Comparison of ENCODE assay signal across 18 cellular contexts in the genomic region with DNA sequence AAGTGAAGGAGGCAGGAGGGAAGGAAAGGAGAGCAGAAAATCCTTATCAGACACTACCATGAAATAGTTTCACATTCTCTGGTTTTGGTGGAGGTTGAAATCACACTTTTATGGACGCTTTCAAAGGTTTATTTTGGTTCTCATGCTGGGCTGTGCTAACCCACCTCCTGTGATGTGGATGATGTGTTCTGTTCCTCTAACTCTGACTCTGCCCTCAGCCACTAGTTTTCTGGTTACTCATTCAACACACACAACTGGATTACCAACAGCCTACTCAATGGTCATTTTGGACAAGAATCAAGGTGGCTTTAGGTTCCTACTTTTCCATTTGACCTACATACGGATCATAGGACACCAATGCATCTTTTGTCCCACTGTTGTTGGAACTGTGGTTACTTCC.
DNase-seq lines count a peak whose midpoint lies in the region; ATAC-seq, FAIRE-seq and TF ChIP-seq lines count a peak whose summit lies in the region.
"Had no signal": no experiment of that assay in that cellular context is flagged by ENCODE, and none has a peak within 500 bp of the region (broad histone marks: within the 10 kb centered on the region; RNA-seq: fewer than 3 reads in every experiment).

No MANE protein-coding gene starts in this region.

- H3K79me2 ChIP-seq in keratinocyte (ENCODE audit: control insufficient read depth, insufficient read depth, low read length) = no peaks in the 10 kb centered on the region
- no peaks in the 10 kb centered on the region for H3K79me2 ChIP-seq in neural progenitor cell (ENCODE audit: low read depth)

- no peaks in the 10 kb centered on the region for H3K36me3 Mint-ChIP-seq in naive thymus-derived CD4-positive, alpha-beta T cell
- H3K36me3 Mint-ChIP-seq in neural progenitor cell = no peaks in the 10 kb centered on the region

- intact Hi-C loops in naive thymus-derived CD4-positive, alpha-beta T cell (cut with micrococcal nuclease) = no loop called here
- intact Hi-C loops in esophagus muscularis mucosa (cut with DNase I) = no loop called here

- H3K27me3 ChIP-seq in brain microvascular endothelial cell (replicated peaks) (no peaks in the 10 kb centered on the region), keratinocyte (ENCODE audit: control insufficient read depth, extremely low read depth, insufficient read depth, low read length) (no peaks in the 10 kb centered on the region), neural progenitor cell (no peaks in the 10 kb centered on the region), esophagus muscularis mucosa (no peaks in the 10 kb centered on the region)
- H3K27me3 ChIP-seq in naive thymus-derived CD4-positive, alpha-beta T cell (ENCODE audit: control insufficient read depth in 2 of 2, insufficient read depth in 2 of 2, low read length in 2 of 2) = no peaks in the 10 kb centered on the region
- H3K27me3 ChIP-seq: BE2C, SJCRH30 had no signal

- H4K20me1 ChIP-seq in keratinocyte (ENCODE audit: control insufficient read depth, extremely low read depth, insufficient read depth, low read length) (no peaks in the 10 kb centered on the region), neural progenitor cell (ENCODE audit: low read depth) (no peaks in the 10 kb centered on the region)

- H3K9me3 ChIP-seq in keratinocyte (ENCODE audit: control insufficient read depth, low read depth, low read length) (no peaks in the 10 kb centered on the region), neural progenitor cell (ENCODE audit: low read depth) (no peaks in the 10 kb centered on the region), esophagus muscularis mucosa (no peaks in the 10 kb centered on the region)
- H3K9me3 ChIP-seq in naive thymus-derived CD4-positive, alpha-beta T cell (ENCODE audit: control insufficient read depth in 2 of 3, low read length in 3 of 3) = no peaks in the 10 kb centered on the region
- H3K9me3 ChIP-seq: BE2C, SJCRH30 had no signal

- POLR2A ChIA-PET in naive thymus-derived CD4-positive, alpha-beta T cell (lab: Charles Lee) = no interaction called here

- H3K36me3 ChIP-seq in brain microvascular endothelial cell (replicated peaks) = no peaks in the 10 kb centered on the region
- no peaks in the 10 kb centered on the region for H3K36me3 ChIP-seq in keratinocyte (ENCODE audit: control insufficient read depth in 2 of 2, extremely low read depth in 1 of 2, insufficient read depth in 2 of 2, low read length in 2 of 2)
- no peaks in the 10 kb centered on the region for H3K36me3 ChIP-seq in naive thymus-derived CD4-positive, alpha-beta T cell (ENCODE audit: control insufficient read depth in 2 of 3, insufficient read depth in 3 of 3, low read length in 3 of 3)
- H3K36me3 ChIP-seq in neural progenitor cell = no peaks in the 10 kb centered on the region
- H3K36me3 ChIP-seq in esophagus muscularis mucosa = no peaks in the 10 kb centered on the region
- H3K36me3 ChIP-seq: BE2C, SJCRH30 had no signal

- TF ChIP-seq CTCF in brain microvascular endothelial cell (IDR thresholded peaks at IDR 0.05; ENCODE audit: low read depth, low read length, missing control alignments) (no peak), keratinocyte (optimal IDR thresholded peaks at IDR 0.05 in 1 of 3, IDR thresholded peaks at IDR 0.05 in 1 of 3, conservative IDR thresholded peaks at IDR 0.05 in 1 of 3; ENCODE audit: extremely low read depth in 1 of 3, insufficient read depth in 2 of 3, low read length in 3 of 3) (no peak), neural progenitor cell (IDR thresholded peaks at IDR 0.05) (no peak), esophagus muscularis mucosa (IDR thresholded peaks at IDR 0.05) (no peak)

- H3K4me2 ChIP-seq in keratinocyte (ENCODE audit: control insufficient read depth, extremely low read depth, insufficient read depth, low read depth, low read length) (no peak overlapping the region), neural progenitor cell (no peak overlapping the region)

- peak overlapping the region; percentile 38 for H3K27ac ChIP-seq in brain microvascular endothelial cell
- H3K27ac ChIP-seq in keratinocyte (ENCODE audit: control insufficient read depth, insufficient read depth, low read length) = no peak overlapping the region
- H3K27ac ChIP-seq in naive thymus-derived CD4-positive, alpha-beta T cell (ENCODE audit: low read depth, low read length) = no peak overlapping the region
- H3K27ac ChIP-seq in neural progenitor cell = no peak overlapping the region
- no peak overlapping the region for H3K27ac ChIP-seq in esophagus muscularis mucosa (replicated peaks in 1 of 4)
- H3K27ac ChIP-seq: SJCRH30 had no signal

- H3K4me3 ChIP-seq in brain microvascular endothelial cell (ENCODE audit: low read depth, low read length) = no peak overlapping the region
- H3K4me3 ChIP-seq in keratinocyte (ENCODE audit: control insufficient read depth in 2 of 3, extremely low read depth in 1 of 3, insufficient read depth in 2 of 3, low read depth in 1 of 3, low read length in 3 of 3) = no peak overlapping the region
- H3K4me3 ChIP-seq in naive thymus-derived CD4-positive, alpha-beta T cell (ENCODE audit: low read length) = no peak overlapping the region
- H3K4me3 ChIP-seq in neural progenitor cell = no peak overlapping the region
- no peak overlapping the region for H3K4me3 ChIP-seq in esophagus muscularis mucosa
- H3K4me3 ChIP-seq: SJCRH30 had no signal

- H3K27me3 Mint-ChIP-seq in naive thymus-derived CD4-positive, alpha-beta T cell = no peaks in the 10 kb centered on the region
- no peaks in the 10 kb centered on the region for H3K27me3 Mint-ChIP-seq in neural progenitor cell (ENCODE audit: insufficient read depth, low read depth)
- H3K27me3 Mint-ChIP-seq: CD4-positive, alpha-beta T cell had no signal

- TF ChIP-seq POLR2A in esophagus muscularis mucosa (IDR thresholded peaks at IDR 0.05; ENCODE audit: low read depth) = no peak

- CTCF ChIA-PET in naive thymus-derived CD4-positive, alpha-beta T cell (lab: Charles Lee) = no interaction called here

- no peak for TF ChIP-seq EP300 in esophagus muscularis mucosa (IDR thresholded peaks at IDR 0.05)

- no peak overlapping the region for H2AFZ ChIP-seq in keratinocyte (ENCODE audit: control insufficient read depth, low read length)
- no peak overlapping the region for H2AFZ ChIP-seq in neural progenitor cell (replicated peaks)

- H3F3A ChIP-seq in neural progenitor cell (ENCODE audit: low read depth) = no peaks in the 10 kb centered on the region

- H3K4me1 ChIP-seq in keratinocyte (ENCODE audit: control insufficient read depth, extremely low read depth, insufficient read depth, low read length) = peaks cover 16% of the 10 kb centered on the region
- H3K4me1 ChIP-seq in naive thymus-derived CD4-positive, alpha-beta T cell (ENCODE audit: control insufficient read depth in 2 of 2, insufficient read depth in 2 of 2, low read length in 2 of 2) = no peaks in the 10 kb centered on the region
- H3K4me1 ChIP-seq in neural progenitor cell = no peaks in the 10 kb centered on the region
- no peaks in the 10 kb centered on the region for H3K4me1 ChIP-seq in esophagus muscularis mucosa
- H3K4me1 ChIP-seq: BE2C, SJCRH30 had no signal

- no peak overlapping the region for H3K27ac Mint-ChIP-seq in naive thymus-derived CD4-positive, alpha-beta T cell
- no peak overlapping the region for H3K27ac Mint-ChIP-seq in neural progenitor cell
- H3K27ac Mint-ChIP-seq: CD4-positive, alpha-beta T cell had no signal

- dilution Hi-C loops in keratinocyte (cut with MboI; ENCODE audit: extremely low pct_ligation_motif_present, low sequenced_read_pairs) = no loop called here

- in situ Hi-C loops in brain microvascular endothelial cell (cut with HindIII; ENCODE audit: low pct_ligation_motif_present, low sequenced_read_pairs) = no loop called here

- no peak for ATAC-seq in naive thymus-derived CD4-positive, alpha-beta T cell

- FAIRE-seq in keratinocyte (lab: Jason Lieb, UNC) = peak; percentile 17
- FAIRE-seq: H54 had no signal

- no peaks in the 10 kb centered on the region for H3K4me1 Mint-ChIP-seq in naive thymus-derived CD4-positive, alpha-beta T cell
- H3K4me1 Mint-ChIP-seq in neural progenitor cell = no peaks in the 10 kb centered on the region

- H3K9me1 ChIP-seq in keratinocyte (ENCODE audit: control insufficient read depth, extremely low read depth, insufficient read depth, low read length) = no peaks in the 10 kb centered on the region

- H3K9me3 Mint-ChIP-seq in naive thymus-derived CD4-positive, alpha-beta T cell = peaks cover 0 to 8% (median 0%) of the 10 kb centered on the region in 11 donors
- no peaks in the 10 kb centered on the region for H3K9me3 Mint-ChIP-seq in neural progenitor cell

- H3K9ac ChIP-seq in keratinocyte (ENCODE audit: control insufficient read depth, extremely low read depth, insufficient read depth, low read length) = no peak overlapping the region
- H3K9ac ChIP-seq in neural progenitor cell = no peak overlapping the region

- WGBS in esophagus muscularis mucosa = 94% methylated on average over 2 of the region's 2 CpGs

- DNase-seq in EH (ENCODE audit: low read depth) (peak; percentile 34), M059J (ENCODE audit: low read depth) (peak; percentile 49), brain microvascular endothelial cell (peak; percentile 33), keratinocyte (ENCODE audit: low read depth, low spot score) (no peak), neural progenitor cell (ENCODE audit: low spot score) (no peak), esophagus muscularis mucosa (ENCODE audit: extremely low spot score) (no peak)
- DNase-seq in activated naive CD4-positive, alpha-beta T cell (lab: John Stamatoyannopoulos, UW) = no peak
- DNase-seq in naive thymus-derived CD4-positive, alpha-beta T cell = no peak
- DNase-seq: BE2C; CD4-positive, alpha-beta T cell; DMS153; KBM-7; NCI-H1436; NCI-H2029; NCI-H345; NCI-H524 treated with DMSO at 0.1 percent for 48 hours; SJCRH30 had no signal

- no peak overlapping the region for H3K4me3 Mint-ChIP-seq in naive thymus-derived CD4-positive, alpha-beta T cell
- H3K4me3 Mint-ChIP-seq in neural progenitor cell = no peak overlapping the region
- H3K4me3 Mint-ChIP-seq: CD4-positive, alpha-beta T cell had no signal

Comparison
In these comparisons a context has a peak if more than half of its experiments do, and no peak if none do; other contexts are left out.
1. DNase-seq: peak in EH (single experiment), M059J (single experiment) and brain microvascular endothelial cell (single experiment); none in keratinocyte (single experiment), activated naive CD4-positive, alpha-beta T cell (0 of 4), naive thymus-derived CD4-positive, alpha-beta T cell (0 of 9), neural progenitor cell (single experiment) and esophagus muscularis mucosa (single experiment).